In the genomic region with DNA sequence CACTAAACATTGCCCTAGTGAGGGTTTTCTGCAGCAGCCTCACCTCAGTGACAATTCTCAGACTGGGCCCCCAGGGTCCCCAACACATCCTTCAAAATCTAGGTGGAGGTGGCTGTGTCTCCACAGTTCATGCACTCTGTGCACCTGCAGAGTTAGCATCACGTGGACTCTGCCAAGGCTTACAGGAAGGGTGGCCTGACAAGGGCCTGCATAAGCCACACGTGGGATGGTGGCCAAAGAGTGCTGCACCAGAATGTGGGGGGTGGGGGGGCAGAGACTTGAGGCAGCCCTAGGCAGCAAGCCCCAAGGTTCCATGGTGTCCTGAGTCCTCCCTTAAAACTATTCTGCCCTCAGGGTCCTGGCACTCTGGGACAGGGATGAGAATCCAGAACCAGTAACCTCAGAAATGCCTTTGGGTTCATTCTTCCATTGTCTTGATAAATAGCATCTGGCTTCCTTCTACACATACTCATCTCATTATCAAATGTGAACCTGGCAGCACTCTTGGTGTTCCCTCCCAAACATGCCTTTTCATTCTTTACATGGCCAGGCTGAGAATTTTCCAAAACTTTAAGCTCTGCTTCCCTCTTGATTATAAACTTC, we compare ENCODE assay signal across 14 cellular contexts. TPM values are rescaled to one million over a fixed set of nuclear protein-coding genes. Genes with fewer than 3 reads are reported as not detected.
DNase-seq lines count a peak whose midpoint lies in the region; ATAC-seq, FAIRE-seq and TF ChIP-seq lines count a peak whose summit lies in the region.
"Had no signal": no experiment of that assay in that cellular context is flagged by ENCODE, and none has a peak within 500 bp of the region (broad histone marks: within the 10 kb centered on the region; RNA-seq: fewer than 3 reads in every experiment).

No MANE protein-coding gene starts in this region.

- H3K79me1 ChIP-seq in H1 (ENCODE audit: low read depth, low read length): no peaks in the 10 kb centered on the region

- intact Hi-C loops in left lung (cut with DNase I): loop anchor here in 1 of 2 donors (5.0 to 10.0 kb wide), 3 partner anchors 46 to 212 kb away; no protein-coding TSS in a partner anchor

- ATAC-seq in left lung: no peak

- H2BK5ac ChIP-seq in H1 (ENCODE audit: low read depth, low read length): no peak overlapping the region

- H3K27me3 ChIP-seq in H1 (replicated peaks in 1 of 4; ENCODE audit: control insufficient read depth in 3 of 4, extremely low read depth in 1 of 4, insufficient read depth in 3 of 4, low read length in 3 of 4): no peaks in the 10 kb centered on the region
- no peaks in the 10 kb centered on the region for H3K27me3 ChIP-seq in parathyroid adenoma (ENCODE audit: control insufficient read depth, insufficient read depth, low read length)
- H3K27me3 ChIP-seq in left lung: no peaks in the 10 kb centered on the region
- H3K27me3 ChIP-seq: ascending aorta had no signal

- no peaks in the 10 kb centered on the region for H3K27me3 Mint-ChIP-seq in T-helper 1 cell treated with Interleukin-12 subunit alpha and Interleukin-12 subunit beta and Interleukin-4 antibody, amounts not matched to agents 30 μg/mL and 1 μg/mL, for 36 hours (ENCODE audit: low read depth)
- H3K27me3 Mint-ChIP-seq in chondrocyte (ENCODE audit: low read depth): no peaks in the 10 kb centered on the region

- no peak overlapping the region for H3K56ac ChIP-seq in H1 (replicated peaks; ENCODE audit: insufficient read length, low read depth, low read length)

- POLR2A ChIA-PET in H1 (lab: Charles Lee; ENCODE audit: partially characterized antibody): interaction anchor here (1.0 to 1.8 kb wide), 2 partner anchors 27 to 52 kb away, joined by 3 to 6 read pairs; no protein-coding TSS in a partner anchor

- no peak overlapping the region for H3K27ac ChIP-seq in H1 (ENCODE audit: low read depth, low read length)
- peak overlapping the region; percentile 99 for H3K27ac ChIP-seq in parathyroid adenoma
- H3K27ac ChIP-seq in left lung: peak overlapping the region in 1 of 2 donors; percentile 95

- no peak overlapping the region for H4K91ac ChIP-seq in H1 (replicated peaks; ENCODE audit: insufficient read length, low read length)

- H3K79me2 ChIP-seq in H1 (ENCODE audit: control insufficient read depth in 1 of 2, insufficient read depth in 2 of 2, low read length in 2 of 2) (no peaks in the 10 kb centered on the region), parathyroid adenoma (no peaks in the 10 kb centered on the region)

- peaks cover 16% of the 10 kb centered on the region for H3K36me3 Mint-ChIP-seq in T-helper 1 cell treated with Interleukin-12 subunit alpha and Interleukin-12 subunit beta and Interleukin-4 antibody, amounts not matched to agents 30 μg/mL and 1 μg/mL, for 36 hours (ENCODE audit: low read depth)
- no peaks in the 10 kb centered on the region for H3K36me3 Mint-ChIP-seq in chondrocyte (ENCODE audit: low read depth)

- H2BK12ac ChIP-seq in H1 (ENCODE audit: low read depth, low read length): no peak overlapping the region

- TF ChIP-seq CTCF in H1 (IDR thresholded peaks at IDR 0.05; ENCODE audit: control extremely low read depth in 1 of 3, insufficient read depth in 1 of 3, low read depth in 1 of 3, low read length in 3 of 3) (no peak), parathyroid adenoma (IDR thresholded peaks at IDR 0.05) (no peak), left lung (IDR thresholded peaks at IDR 0.05) (no peak), chondrocyte (IDR thresholded peaks at IDR 0.05) (no peak)

- no peak overlapping the region for H4K8ac ChIP-seq in H1 (ENCODE audit: extremely low read depth, insufficient read depth, low read length)

- 0 out of 2 replicates have a peak overlapping the region, but pooled peaks have one; percentile 5 for H3K18ac ChIP-seq in H1 (ENCODE audit: extremely low read depth, low read length)

- no peak overlapping the region for H4K5ac ChIP-seq in H1 (ENCODE audit: insufficient read length, low read depth, low read length)

- H2AK5ac ChIP-seq in H1 (ENCODE audit: low read depth, low read length): peak overlapping the region; percentile 83; the same call in 1 of the 2 replicates

- peaks cover 65% of the 10 kb centered on the region for H3K4me1 Mint-ChIP-seq in T-helper 1 cell treated with Interleukin-12 subunit alpha and Interleukin-12 subunit beta and Interleukin-4 antibody, amounts not matched to agents 30 μg/mL and 1 μg/mL, for 36 hours (ENCODE audit: low read depth)
- peaks cover 43% of the 10 kb centered on the region for H3K4me1 Mint-ChIP-seq in chondrocyte (ENCODE audit: low read depth)

- H2BK15ac ChIP-seq in H1 (ENCODE audit: low read length): no peak overlapping the region; the same call in 1 of the 2 replicates

- H3K27ac Mint-ChIP-seq in T-helper 1 cell treated with Interleukin-12 subunit alpha and Interleukin-12 subunit beta and Interleukin-4 antibody, amounts not matched to agents 30 μg/mL and 1 μg/mL, for 36 hours: peak overlapping the region; percentile 62
- no peak overlapping the region for H3K27ac Mint-ChIP-seq in chondrocyte (ENCODE audit: unreplicated experiment)

- no peak overlapping the region for H3K14ac ChIP-seq in H1 (ENCODE audit: insufficient read length)

- CTCF ChIA-PET in H1 (lab: Charles Lee; ENCODE audit: partially characterized antibody): interaction anchor here (0.9 to 5.1 kb wide), 10 partner anchors 52 to 145 kb away, joined by 3 to 39 read pairs (median 5); a partner anchor contains a TSS

- no peak for TF ChIP-seq EP300 in H1 (IDR thresholded peaks at IDR 0.05; ENCODE audit: borderline replicate concordance in 1 of 2, low read depth in 2 of 2, low read length in 2 of 2)

- H3K9ac ChIP-seq in H1 (replicated peaks in 1 of 4; ENCODE audit: extremely low read depth in 1 of 4, low read depth in 3 of 4, low read length in 3 of 4) (no peak overlapping the region), parathyroid adenoma (no peak overlapping the region)

- WGBS in H1 (ENCODE audit: extremely low coverage in 1 of 2, insufficient coverage in 1 of 2, insufficient read length in 1 of 2, insufficient replicate concordance in 2 of 2, low coverage in 1 of 2, low lambda C conversion rate in 2 of 2, missing lambda C conversion rate in 1 of 2), 2 experiments: 61% methylated on average over 2 of the region's 2 CpGs; no CpG with 5 or more reads in 1 of the 2 experiments

- no peaks in the 10 kb centered on the region for H4K20me1 ChIP-seq in H1 (replicated peaks in 1 of 2; ENCODE audit: control insufficient read depth in 1 of 2, insufficient read depth in 2 of 2, low read length in 2 of 2)

- H3K4ac ChIP-seq in H1 (replicated peaks; ENCODE audit: insufficient read length, low read depth, low read length): no peak overlapping the region

- H3K4me2 ChIP-seq in H1 (ENCODE audit: insufficient read depth in 1 of 2, low read depth in 2 of 2, low read length in 2 of 2): no peak overlapping the region
- H3K4me2 ChIP-seq in parathyroid adenoma (ENCODE audit: low read length): no peak overlapping the region

- 0 out of 2 replicates have a peak overlapping the region, but pooled peaks have one; percentile 43 for H2BK20ac ChIP-seq in H1 (ENCODE audit: low read length)

- H3K4me1 ChIP-seq in H1 (replicated peaks in 1 of 4; ENCODE audit: control insufficient read depth in 3 of 4, insufficient read depth in 4 of 4, low read length in 3 of 4) (peaks cover 8 to 17% (median 14%) of the 10 kb centered on the region in 4 experiments), parathyroid adenoma (peaks cover 46% of the 10 kb centered on the region), left lung (peaks cover 27 to 75% of the 10 kb centered on the region in 2 donors)

- H3K23ac ChIP-seq in H1 (ENCODE audit: insufficient read length): no peak overlapping the region

- DNase-seq in T-helper 1 cell (no peak), M059J (ENCODE audit: low read depth) (peak; percentile 83), H1 (ENCODE audit: low read depth in 1 of 2, low spot score in 2 of 2) (no peak), left lung (no peak), chondrocyte (ENCODE audit: low spot score) (no peak)
- DNase-seq in central memory CD4-positive, alpha-beta T cell: no peak
- DNase-seq: DMS53, hypothalamus, NCI-H1417 treated with DMSO at 0.1 percent for 48 hours had no signal

- no peaks in the 10 kb centered on the region for H3K9me3 ChIP-seq in H1 (ENCODE audit: insufficient read depth in 2 of 2, low read depth in 1 of 2, low read length in 1 of 2)
- no peaks in the 10 kb centered on the region for H3K9me3 ChIP-seq in parathyroid adenoma (ENCODE audit: control insufficient read depth, low read length)
- H3K9me3 ChIP-seq in left lung: no peaks in the 10 kb centered on the region
- H3K9me3 ChIP-seq: ascending aorta had no signal

- H2AFZ ChIP-seq in H1 (ENCODE audit: low read length) (no peak overlapping the region), parathyroid adenoma (peak overlapping the region; percentile 85)

- H3K4me3 Mint-ChIP-seq in T-helper 1 cell treated with Interleukin-12 subunit alpha and Interleukin-12 subunit beta and Interleukin-4 antibody, amounts not matched to agents 30 μg/mL and 1 μg/mL, for 36 hours: peak overlapping the region; percentile 28
- no peak overlapping the region for H3K4me3 Mint-ChIP-seq in chondrocyte (ENCODE audit: unreplicated experiment)

- no peaks in the 10 kb centered on the region for H3K23me2 ChIP-seq in H1 (ENCODE audit: low read depth, low read length)

- no peak overlapping the region for H2BK120ac ChIP-seq in H1 (replicated peaks; ENCODE audit: low read depth, low read length)

- TF ChIP-seq POLR2A in H1 (IDR thresholded peaks at IDR 0.05; ENCODE audit: control extremely low read depth in 1 of 2, low read depth in 2 of 2, low read length in 2 of 2): no peak

- H3K4me3 ChIP-seq in H1 (ENCODE audit: extremely low read depth in 1 of 4, insufficient read depth in 2 of 4, low read depth in 3 of 4, low read length in 4 of 4) (no peak overlapping the region), parathyroid adenoma (ENCODE audit: low read depth, low read length) (no peak overlapping the region), left lung (no peak overlapping the region)
- H3K4me3 ChIP-seq: ascending aorta had no signal

- no peak for TF ChIP-seq RAD21 in H1 (IDR thresholded peaks at IDR 0.05 in 1 of 2, conservative IDR thresholded peaks at IDR 0.05 in 1 of 2; ENCODE audit: low read depth in 2 of 2, low read length in 2 of 2)

- H3K36me3 ChIP-seq in H1 (ENCODE audit: control insufficient read depth in 2 of 4, insufficient read depth in 4 of 4, low read length in 3 of 4): no peaks in the 10 kb centered on the region; a peak in 1 of 8 replicates
- H3K36me3 ChIP-seq in parathyroid adenoma (ENCODE audit: control insufficient read depth, insufficient read depth, low read length): no peaks in the 10 kb centered on the region
- H3K36me3 ChIP-seq in left lung: peaks cover 0 to 19% of the 10 kb centered on the region in 2 donors

- no peaks in the 10 kb centered on the region for H3K9me3 Mint-ChIP-seq in T-helper 1 cell treated with Interleukin-12 subunit alpha and Interleukin-12 subunit beta and Interleukin-4 antibody, amounts not matched to agents 30 μg/mL and 1 μg/mL, for 36 hours
- H3K9me3 Mint-ChIP-seq in chondrocyte (ENCODE audit: low read depth): no peaks in the 10 kb centered on the region

- no peak for FAIRE-seq in H1 (lab: Jason Lieb, UNC)
- FAIRE-seq: A204.1, GM12892 had no signal

RNA-seq across cellular contexts. Expression of a gene that starts 1.6 kb away (rescaled TPM):
- total RNA-seq in M059J (2014; rRNA removed; shearing (Covaris generic)): 1.5 and 3.9 TPM in 2 replicates
- total RNA-seq in H1 (2021; fragmentation: NEBNext Ultra II Directional; extraction: Animal tissue kit (Norgen Biotek cat#: 25700)): 17.3 and 20.0 TPM in 2 replicates
- 6.1 and 8.1 TPM in 2 replicates for polyA plus RNA-seq in H1 (2011; rRNA removed)
- polyA plus RNA-seq in H1 (2011; cell fraction: cytosol; rRNA removed): 10.5 TPM
- 6.2 TPM for polyA plus RNA-seq in H1 (2011; cell fraction: nucleus; rRNA removed)
- polyA plus RNA-seq in H1 (2012, experiment 1 of 2): 10.7 to 16.0 TPM (median 12.9 TPM) in 4 replicates
- polyA plus RNA-seq in H1 (2012, experiment 2 of 2): 4.4 TPM
- polyA plus RNA-seq in H1 (2013, experiment 1 of 2): 11.4 TPM
- polyA plus RNA-seq in H1 (2013, experiment 2 of 2): 11.6 TPM
- 6.2 and 8.8 TPM in 2 replicates for polyA minus RNA-seq in H1 (2011; rRNA and poly(A)+ RNA removed)
- polyA minus RNA-seq in H1 (2011; cell fraction: cytosol; rRNA and poly(A)+ RNA removed): 8.2 TPM
- 8.8 TPM for polyA minus RNA-seq in H1 (2011; cell fraction: nucleus; rRNA and poly(A)+ RNA removed)
- total RNA-seq in left lung (100 to 1,000 TPM in 1 of 2 donors, 10 to 100 TPM in 1; 82.2 to 121 TPM), chondrocyte (9.0 to 9.3 TPM (median 9.1 TPM) in 3 replicates)

RNA-seq across cellular contexts. Expression of a gene that starts 59.9 kb away (rescaled TPM):
- total RNA-seq in M059J (2014; rRNA removed; shearing (Covaris generic)): 4.1 and 6.8 TPM in 2 replicates
- 63.5 and 66.8 TPM in 2 replicates for total RNA-seq in H1 (2021; fragmentation: NEBNext Ultra II Directional; extraction: Animal tissue kit (Norgen Biotek cat#: 25700))
- 53.5 and 93.8 TPM in 2 replicates for polyA plus RNA-seq in H1 (2011; rRNA removed)
- 58.9 TPM for polyA plus RNA-seq in H1 (2011; cell fraction: cytosol; rRNA removed)
- 23.5 TPM for polyA plus RNA-seq in H1 (2011; cell fraction: nucleus; rRNA removed)
- polyA plus RNA-seq in H1 (2012, experiment 1 of 2): 56.9 to 68.1 TPM (median 58.4 TPM) in 4 replicates
- 26.8 TPM for polyA plus RNA-seq in H1 (2012, experiment 2 of 2)
- polyA plus RNA-seq in H1 (2013, experiment 1 of 2): 31.2 TPM
- polyA plus RNA-seq in H1 (2013, experiment 2 of 2): 29.8 TPM
- 100 and 149 TPM in 2 replicates for polyA minus RNA-seq in H1 (2011; rRNA and poly(A)+ RNA removed)
- polyA minus RNA-seq in H1 (2011; cell fraction: cytosol; rRNA and poly(A)+ RNA removed): 53.1 TPM
- polyA minus RNA-seq in H1 (2011; cell fraction: nucleus; rRNA and poly(A)+ RNA removed): 25.0 TPM
- total RNA-seq in left lung (10 to 100 TPM in 1 of 2 donors, 1 to 10 TPM in 1; 7.6 to 17.0 TPM), chondrocyte (0.31 to 0.67 TPM (median 0.62 TPM) in 3 replicates)
